1 cellular context compared by ENCODE assay signal in genomic region chr5:106397700-106398099, GRCh38.
TF ChIP-seq lines count a peak whose summit lies in the region.

No MANE protein-coding gene starts in this region.

TF ChIP-seq in H1, 55 proteins besides CTCF, POLR2A, EP300 and RAD21 (continued from another document):
- TF ChIP-seq SAP30 (IDR thresholded peaks at IDR 0.05; ENCODE audit: insufficient read depth, insufficient replicate concordance, low read length) = no peak
- TF ChIP-seq GABPA (IDR thresholded peaks at IDR 0.05; ENCODE audit: borderline replicate concordance, insufficient read depth, low read length) = no peak
- TF ChIP-seq ATF3 (IDR thresholded peaks at IDR 0.05; ENCODE audit: insufficient read depth, low read depth, low read length) = no peak
